Comparison of ENCODE assay signal across 20 cellular contexts in the genomic region with DNA sequence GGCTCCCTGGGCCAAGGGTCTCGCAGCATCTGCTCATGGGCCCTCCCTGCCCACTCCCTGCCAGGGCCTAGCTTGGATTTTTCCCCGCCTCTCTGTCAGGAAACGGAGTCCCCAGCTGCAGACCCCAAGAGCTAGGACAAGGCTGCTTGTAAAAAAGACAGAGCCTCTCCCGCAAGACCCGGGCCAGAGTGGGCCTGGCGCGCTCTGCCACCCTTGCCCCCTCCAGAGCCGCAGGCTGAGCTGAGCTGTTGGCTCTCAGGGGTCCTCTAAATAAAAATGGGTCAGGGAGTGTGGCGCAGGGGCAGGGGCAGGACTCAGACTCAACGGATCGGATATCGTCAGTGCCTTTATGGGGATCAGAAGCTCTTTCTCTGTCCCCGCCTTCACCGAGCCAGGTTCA.
"Had no signal": no experiment of that assay in that cellular context is flagged by ENCODE, and none has a peak within 500 bp of the region (broad histone marks: within the 10 kb centered on the region; RNA-seq: fewer than 3 reads in every experiment).

No MANE protein-coding gene starts in this region.

- H3K9me3 ChIP-seq: colonic mucosa, esophagus muscularis mucosa, left lung, lower lobe of right lung, mucosa of descending colon had no signal

- H3K27me3 ChIP-seq: colonic mucosa, esophagus muscularis mucosa, foreskin keratinocyte, gastroesophageal sphincter, heart left ventricle, hepatocyte, left lung had no signal

- H3K36me3 ChIP-seq: colonic mucosa had no signal

- ATAC-seq: effector memory CD8-positive, alpha-beta T cell; foreskin keratinocyte; gastroesophageal sphincter; left cardiac atrium; left lung; left ventricle myocardium superior; lower lobe of right lung; mucosa of descending colon had no signal

- DNase-seq: colonic mucosa; cortex of kidney; effector CD8-positive, alpha-beta T cell; effector memory CD8-positive, alpha-beta T cell; endodermal cell; foreskin keratinocyte; heart left ventricle; hypothalamus; left cardiac atrium; left lung; left ventricle myocardium superior; lower lobe of right lung; mesenchymal stem cell; mucosa of descending colon; naive B cell had no signal

- H3K27ac ChIP-seq: colonic mucosa, esophagus muscularis mucosa, gastroesophageal sphincter, heart left ventricle, hepatocyte, left lung, lower lobe of right lung had no signal

- H3K4me1 ChIP-seq: colonic mucosa, esophagus muscularis mucosa, gastroesophageal sphincter had no signal

- H3K4me2 ChIP-seq: hepatocyte had no signal

- H3K27ac Mint-ChIP-seq: dendritic cell treated with granulocyte-macrophage colony-stimulating factor and Interleukin-4, amounts not matched to agents 40 ng/mL and 50 ng/mL, for 4 days; effector memory CD8-positive, alpha-beta T cell; mesothelial cell of epicardium had no signal

- H3K4me3 Mint-ChIP-seq: dendritic cell treated with granulocyte-macrophage colony-stimulating factor and Interleukin-4, amounts not matched to agents 40 ng/mL and 50 ng/mL, for 4 days; effector memory CD8-positive, alpha-beta T cell; endodermal cell; mesothelial cell of epicardium; naive B cell had no signal

- H3K27me3 Mint-ChIP-seq: dendritic cell treated with granulocyte-macrophage colony-stimulating factor and Interleukin-4, amounts not matched to agents 40 ng/mL and 50 ng/mL, for 4 days; naive B cell had no signal

- H3K4me3 ChIP-seq: colonic mucosa, esophagus muscularis mucosa, gastroesophageal sphincter, heart left ventricle, hepatocyte, left lung, lower lobe of right lung, mucosa of descending colon had no signal

- H3K36me3 Mint-ChIP-seq: naive B cell had no signal

- H3K4me1 Mint-ChIP-seq: mesothelial cell of epicardium had no signal

- H3K9me3 Mint-ChIP-seq: dendritic cell treated with granulocyte-macrophage colony-stimulating factor and Interleukin-4, amounts not matched to agents 40 ng/mL and 50 ng/mL, for 4 days; effector memory CD8-positive, alpha-beta T cell; naive B cell had no signal
